In genomic region chr5:177516601-177517568, GRCh38 we compare ENCODE assay signal across 1 cellular context.
TF ChIP-seq lines count a peak whose summit lies in the region.

DDX41 (minus strand) TSS chr5:177516961; CDS start chr5:177516945, 16 bp downstream.

TF ChIP-seq in K562, 482 proteins besides CTCF, POLR2A, EP300 and RAD21 (continued from another document and continues in another):
- TF ChIP-seq FOXO4 (CRISPR knock-in tag; IDR thresholded peaks at IDR 0.05) (no peak), ZBTB2 (IDR thresholded peaks at IDR 0.05) (peak; percentile 95), CTBP1 (IDR thresholded peaks at IDR 0.05; ENCODE audit: borderline replicate concordance) (peak; percentile 92), ARID1B (IDR thresholded peaks at IDR 0.05) (0 out of 2 replicates have a peak, but pooled peaks have one; percentile 36), C11orf30 (IDR thresholded peaks at IDR 0.05; ENCODE audit: low read depth) (peak; percentile 99), GMEB1 (CRISPR knock-in tag; IDR thresholded peaks at IDR 0.05) (peak; percentile 86), CREM (IDR thresholded peaks at IDR 0.05; ENCODE audit: low read depth) (peak; percentile 94), YBX1 (IDR thresholded peaks at IDR 0.05) (no peak), HES1 (IDR thresholded peaks at IDR 0.05; ENCODE audit: low read depth) (no peak), REST (CRISPR knock-in tag; IDR thresholded peaks at IDR 0.05; ENCODE audit: low read depth) (0 out of 2 replicates have a peak, but pooled peaks have one; percentile 29), NR2C1 (IDR thresholded peaks at IDR 0.05) (peak; percentile 80), NR2C1 (tag; IDR thresholded peaks at IDR 0.05) (peak; percentile 80), ATF7 (IDR thresholded peaks at IDR 0.05) (peak; percentile 90), NFRKB (IDR thresholded peaks at IDR 0.05; ENCODE audit: low read depth) (peak; percentile 63; the same call in 1 of the 2 replicates), SMARCA4 (IDR thresholded peaks at IDR 0.05) (0 out of 2 replicates have a peak, but pooled peaks have one; percentile 26), PKNOX1 (IDR thresholded peaks at IDR 0.05) (peak; percentile 69), DACH1 (IDR thresholded peaks at IDR 0.05; ENCODE audit: partially characterized antibody) (peak; percentile 92), ZNF696 (CRISPR knock-in tag; conservative IDR thresholded peaks at IDR 0.05) (no peak), ESRRA (IDR thresholded peaks at IDR 0.05; ENCODE audit: borderline replicate concordance, low read depth) (peak; percentile 76; the same call in 1 of the 2 replicates), CBFB (CRISPR knock-in tag; IDR thresholded peaks at IDR 0.05) (peak; percentile 61; the same call in 1 of the 2 replicates), MAZ (CRISPR knock-in tag; conservative IDR thresholded peaks at IDR 0.05 in 1 of 2, IDR thresholded peaks at IDR 0.05 in 1 of 2) (peak; percentile 53 to 65), SP1 (CRISPR knock-in tag; IDR thresholded peaks at IDR 0.05) (peak; percentile 90), ZEB2 (IDR thresholded peaks at IDR 0.05) (no peak), FUS (optimal IDR thresholded peaks at IDR 0.05; ENCODE audit: low read depth, low read length) (no peak), SMAD1 (IDR thresholded peaks at IDR 0.05; ENCODE audit: low read depth, low read length, partially characterized antibody) (peak; percentile 56), JUND (IDR thresholded peaks at IDR 0.05; ENCODE audit: borderline replicate concordance, low read depth, low read length) (peak; percentile 65; the same call in 1 of the 2 replicates), JUND (tag; IDR thresholded peaks at IDR 0.05; ENCODE audit: borderline replicate concordance, low read depth, low read length) (peak; percentile 45; the same call in 1 of the 3 replicates), GATA2 (CRISPR knock-in tag; IDR thresholded peaks at IDR 0.05) (peak; percentile 99), ID3 (CRISPR knock-in tag; IDR thresholded peaks at IDR 0.05) (no peak), ID3 (tag; IDR thresholded peaks at IDR 0.05) (peak; percentile 62), ZNF583 (CRISPR knock-in tag; IDR thresholded peaks at IDR 0.05) (0 out of 2 replicates have a peak, but pooled peaks have one; percentile 31), MNT (conservative IDR thresholded peaks at IDR 0.05) (peak; percentile 94 to 97), NRF1 (conservative IDR thresholded peaks at IDR 0.05 in 1 of 2, IDR thresholded peaks at IDR 0.05 in 1 of 2) (peak; percentile 97 to 98), ELF1 (tag; IDR thresholded peaks at IDR 0.05) (peak; percentile 77), POLR2B (IDR thresholded peaks at IDR 0.05; ENCODE audit: low read depth, partially characterized antibody) (peak; percentile 83), E2F6 (IDR thresholded peaks at IDR 0.05; ENCODE audit: borderline replicate concordance in 1 of 2, extremely low read depth in 1 of 2, insufficient read depth in 1 of 2, insufficient read length in 1 of 2, low read depth in 1 of 2, low read length in 1 of 2, poor library complexity in 1 of 2, severe bottlenecking in 1 of 2) (peak in 1 of 2 experiments; percentile 22), ZNF551 (CRISPR knock-in tag; IDR thresholded peaks at IDR 0.05) (no peak), RFX5 (IDR thresholded peaks at IDR 0.05; ENCODE audit: low read depth, low read length) (peak; percentile 87), ZFX (CRISPR knock-in tag; IDR thresholded peaks at IDR 0.05) (no peak), PRDM10 (IDR thresholded peaks at IDR 0.05; ENCODE audit: partially characterized antibody) (peak; percentile 63), BRD9 (IDR thresholded peaks at IDR 0.05; ENCODE audit: low read depth, partially characterized antibody) (no peak), RBBP5 (IDR thresholded peaks at IDR 0.05; ENCODE audit: borderline replicate concordance, insufficient read depth, low read length, poor library complexity, severe bottlenecking) (peak; percentile 89), JUN (IDR thresholded peaks at IDR 0.05; ENCODE audit: borderline replicate concordance, low read depth, low read length) (0 out of 2 replicates have a peak, but pooled peaks have one; percentile 20), JUN (CRISPR knock-in tag; IDR thresholded peaks at IDR 0.05; ENCODE audit: borderline replicate concordance) (no peak)
